9 cellular contexts compared by ENCODE assay signal in genomic region chr12:65685514-65685913, GRCh38.
A peak's percentile ranks its signal among the peaks of the same experiment; 100 is the strongest.
DNase-seq lines count a peak whose midpoint lies in the region; ATAC-seq, FAIRE-seq and TF ChIP-seq lines count a peak whose summit lies in the region.
"Had no signal": no experiment of that assay in that cellular context is flagged by ENCODE, and none has a peak within 500 bp of the region (broad histone marks: within the 10 kb centered on the region; RNA-seq: fewer than 3 reads in every experiment).

No MANE protein-coding gene starts in this region.

- H3K9me3 ChIP-seq in endodermal cell (ENCODE audit: control insufficient read depth, low read length) (no peaks in the 10 kb centered on the region), HAP-1 (no peaks in the 10 kb centered on the region)

- H3K27ac ChIP-seq in endodermal cell (ENCODE audit: low read depth, low read length): no peak overlapping the region

- H3K4me3 Mint-ChIP-seq in endodermal cell (no peak overlapping the region), osteocyte (ENCODE audit: unreplicated experiment) (no peak overlapping the region)
- no peak overlapping the region for H3K4me3 Mint-ChIP-seq in activated T-helper 1 cell treated with anti-CD3 and anti-CD28 coated beads, Interleukin-12 subunit alpha, Interleukin-12 subunit beta, Interleukin-2, Interleukin-4 antibody, amounts not matched to agents 30 ng/mL and 10 ng/mL and 1 ng/mL, durations not matched to agents 14 hours and 24 hours and 36 hours

- H3K36me3 ChIP-seq in endodermal cell (ENCODE audit: control insufficient read depth, insufficient read depth, low read length) (no peaks in the 10 kb centered on the region), HAP-1 (replicated peaks) (no peaks in the 10 kb centered on the region)

- no peak for ATAC-seq in HG03571 (IDR thresholded peaks at IDR 0.05; ENCODE audit: unreplicated experiment)

- FAIRE-seq in urothelium cell line (lab: Jason Lieb, UNC): no peak

- H3K4me1 Mint-ChIP-seq in endodermal cell: no peaks in the 10 kb centered on the region
- no peaks in the 10 kb centered on the region for H3K4me1 Mint-ChIP-seq in osteocyte (ENCODE audit: unreplicated experiment)
- no peaks in the 10 kb centered on the region for H3K4me1 Mint-ChIP-seq in activated T-helper 1 cell treated with anti-CD3 and anti-CD28 coated beads, Interleukin-12 subunit alpha, Interleukin-12 subunit beta, Interleukin-2, Interleukin-4 antibody, amounts not matched to agents 30 ng/mL and 10 ng/mL and 1 ng/mL, durations not matched to agents 14 hours and 24 hours and 36 hours (ENCODE audit: low read depth)

- H3K27ac Mint-ChIP-seq in endodermal cell: no peak overlapping the region
- no peak overlapping the region for H3K27ac Mint-ChIP-seq in osteocyte (ENCODE audit: unreplicated experiment)
- no peak overlapping the region for H3K27ac Mint-ChIP-seq in activated T-helper 1 cell treated with anti-CD3 and anti-CD28 coated beads, Interleukin-12 subunit alpha, Interleukin-12 subunit beta, Interleukin-2, Interleukin-4 antibody, amounts not matched to agents 30 ng/mL and 10 ng/mL and 1 ng/mL, durations not matched to agents 14 hours and 24 hours and 36 hours

- peak; percentile 56 for TF ChIP-seq CTCF in GM12864 (IDR thresholded peaks at IDR 0.05; ENCODE audit: low read depth, low read length, missing control alignments)
- peak; percentile 50 for TF ChIP-seq CTCF in NB4 (IDR thresholded peaks at IDR 0.05; ENCODE audit: low read depth, low read length)
- TF ChIP-seq CTCF in endodermal cell (conservative IDR thresholded peaks at IDR 0.05): peak; percentile 83
- peak; percentile 56 for TF ChIP-seq CTCF in osteocyte (IDR thresholded peaks at IDR 0.05)

- no peaks in the 10 kb centered on the region for H3K9me3 Mint-ChIP-seq in endodermal cell
- no peaks in the 10 kb centered on the region for H3K9me3 Mint-ChIP-seq in osteocyte (ENCODE audit: unreplicated experiment)
- H3K9me3 Mint-ChIP-seq in activated T-helper 1 cell treated with anti-CD3 and anti-CD28 coated beads, Interleukin-12 subunit alpha, Interleukin-12 subunit beta, Interleukin-2, Interleukin-4 antibody, amounts not matched to agents 30 ng/mL and 10 ng/mL and 1 ng/mL, durations not matched to agents 14 hours and 24 hours and 36 hours: no peaks in the 10 kb centered on the region

- intact Hi-C loops in activated T-helper 1 cell treated with anti-CD3 and anti-CD28 coated beads, Interleukin-12 subunit alpha, Interleukin-12 subunit beta, Interleukin-2, Interleukin-4 antibody, amounts not matched to agents 30 ng/mL and 10 ng/mL and 1 ng/mL, durations not matched to agents 14 hours and 24 hours and 36 hours (cut with micrococcal nuclease): loop anchor here (1.0 kb wide), 1 partner anchor 83 kb away; no protein-coding TSS in a partner anchor

- TF ChIP-seq POLR2A in NB4 (IDR thresholded peaks at IDR 0.05; ENCODE audit: extremely low read depth, insufficient read length): no peak

- H3K27me3 Mint-ChIP-seq in endodermal cell (ENCODE audit: insufficient read depth): peaks cover 1% of the 10 kb centered on the region
- no peaks in the 10 kb centered on the region for H3K27me3 Mint-ChIP-seq in osteocyte (ENCODE audit: unreplicated experiment)
- no peaks in the 10 kb centered on the region for H3K27me3 Mint-ChIP-seq in activated T-helper 1 cell treated with anti-CD3 and anti-CD28 coated beads, Interleukin-12 subunit alpha, Interleukin-12 subunit beta, Interleukin-2, Interleukin-4 antibody, amounts not matched to agents 30 ng/mL and 10 ng/mL and 1 ng/mL, durations not matched to agents 14 hours and 24 hours and 36 hours (ENCODE audit: insufficient read depth)

- H3K4me3 ChIP-seq in GM12864 (ENCODE audit: low read depth, low read length) (no peak overlapping the region), NB4 (ENCODE audit: low read depth, low read length) (no peak overlapping the region), endodermal cell (ENCODE audit: low read length) (no peak overlapping the region), HAP-1 (no peak overlapping the region)

- H3K27me3 ChIP-seq in endodermal cell (ENCODE audit: control insufficient read depth, insufficient read depth, low read length, poor library complexity, severe bottlenecking) (no peaks in the 10 kb centered on the region), HAP-1 (ENCODE audit: low read depth) (no peaks in the 10 kb centered on the region)

- WGBS in endodermal cell (ENCODE audit: insufficient coverage in 1 of 2, insufficient read length in 1 of 2), 2 experiments: 77 to 86% methylated on average over 1 to 4 of the region's 4 CpGs

- no peak for DNase-seq in GM12864 (ENCODE audit: low read depth)
- peak; percentile 54 for DNase-seq in NB4 (ENCODE audit: low read depth)
- DNase-seq in endodermal cell: no peak
- DNase-seq in osteocyte (ENCODE audit: extremely low spot score, unreplicated experiment): no peak
- DNase-seq in activated T-helper 1 cell treated with anti-CD3 and anti-CD28 coated beads, Interleukin-12 subunit alpha, Interleukin-12 subunit beta, Interleukin-2, Interleukin-4 antibody, amounts not matched to agents 30 ng/mL and 10 ng/mL and 1 ng/mL, durations not matched to agents 14 hours and 24 hours and 36 hours (ENCODE audit: low spot score): no peak
- DNase-seq in HAP-1 (ENCODE audit: low spot score in 2 of 2): no peak
- DNase-seq in urothelium cell line (ENCODE audit: low spot score): no peak
- DNase-seq: activated CD8-positive, alpha-beta memory T cell treated with anti-CD3 and anti-CD28 coated beads, Interleukin-2, amount 50 U/mL, for 4 hours had no signal

- H3K4me1 ChIP-seq in endodermal cell (ENCODE audit: control insufficient read depth, insufficient read depth, low read length) (no peaks in the 10 kb centered on the region), HAP-1 (no peaks in the 10 kb centered on the region)

- H3K9ac ChIP-seq in endodermal cell (ENCODE audit: extremely low read depth, low read length, poor library complexity, severe bottlenecking): no peak overlapping the region

- no peaks in the 10 kb centered on the region for H3K36me3 Mint-ChIP-seq in endodermal cell (ENCODE audit: low read depth)
- H3K36me3 Mint-ChIP-seq in osteocyte (ENCODE audit: unreplicated experiment): peaks cover 2% of the 10 kb centered on the region
- H3K36me3 Mint-ChIP-seq in activated T-helper 1 cell treated with anti-CD3 and anti-CD28 coated beads, Interleukin-12 subunit alpha, Interleukin-12 subunit beta, Interleukin-2, Interleukin-4 antibody, amounts not matched to agents 30 ng/mL and 10 ng/mL and 1 ng/mL, durations not matched to agents 14 hours and 24 hours and 36 hours (ENCODE audit: low read depth): no peaks in the 10 kb centered on the region

- in situ Hi-C loops in HAP-1 (cut with MboI; ENCODE audit: low sequenced_read_pairs): no loop called here
